In the genomic region with DNA sequence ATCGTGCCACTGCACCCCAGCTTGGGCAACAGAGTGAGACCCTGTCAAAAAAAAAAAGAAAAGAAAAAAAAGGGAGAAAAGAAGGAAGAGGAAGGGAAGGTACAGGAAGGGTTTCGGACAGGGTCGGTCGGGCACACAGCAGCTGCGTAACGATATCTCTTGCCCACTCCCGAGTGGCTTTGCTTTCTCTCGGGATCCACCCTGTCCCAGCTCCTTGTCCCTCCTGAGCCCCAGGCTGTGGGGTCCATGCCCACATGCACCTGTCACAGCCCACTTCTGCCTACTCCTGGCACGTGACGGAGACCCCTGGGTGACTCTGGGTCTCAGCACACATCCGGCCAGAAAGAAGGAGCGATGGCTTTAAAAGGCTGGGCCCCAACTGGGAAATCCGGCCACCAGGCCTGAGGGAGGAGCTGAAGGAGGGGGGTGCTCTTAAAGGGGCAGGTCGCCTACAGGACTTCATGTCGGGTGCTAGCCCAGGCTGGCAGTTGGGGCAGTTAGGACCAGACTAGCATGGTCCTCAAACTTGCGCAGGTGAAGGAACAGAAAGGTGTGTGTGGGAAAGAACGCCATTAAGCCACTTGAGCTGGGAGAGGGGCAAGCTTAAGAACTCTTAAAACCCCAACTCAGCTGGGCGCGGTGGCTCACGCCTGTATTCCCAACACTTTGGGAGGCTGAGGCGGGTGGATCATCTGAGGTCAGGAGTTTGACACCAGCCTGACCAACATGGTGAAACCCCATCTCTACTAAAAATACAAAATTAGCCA, we compare ENCODE assay signal across 1 cellular context.
TF ChIP-seq lines count a peak whose summit lies in the region.

A gene with protein sequence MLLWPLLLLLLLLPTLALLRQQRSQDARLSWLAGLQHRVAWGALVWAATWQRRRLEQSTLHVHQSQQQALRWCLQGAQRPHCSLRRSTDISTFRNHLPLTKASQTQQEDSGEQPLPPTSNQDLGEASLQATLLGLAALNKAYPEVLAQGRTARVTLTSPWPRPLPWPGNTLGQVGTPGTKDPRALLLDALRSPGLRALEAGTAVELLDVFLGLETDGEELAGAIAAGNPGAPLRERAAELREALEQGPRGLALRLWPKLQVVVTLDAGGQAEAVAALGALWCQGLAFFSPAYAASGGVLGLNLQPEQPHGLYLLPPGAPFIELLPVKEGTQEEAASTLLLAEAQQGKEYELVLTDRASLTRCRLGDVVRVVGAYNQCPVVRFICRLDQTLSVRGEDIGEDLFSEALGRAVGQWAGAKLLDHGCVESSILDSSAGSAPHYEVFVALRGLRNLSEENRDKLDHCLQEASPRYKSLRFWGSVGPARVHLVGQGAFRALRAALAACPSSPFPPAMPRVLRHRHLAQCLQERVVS (minus strand): TSS at position 362 of the 767 bp plus-strand sequence. CDS start 913 bp downstream, outside the sequence.

TF ChIP-seq in HCT116, 20 proteins besides CTCF, POLR2A, EP300 and RAD21 (continued from another document):
- TF ChIP-seq, protein P1, sequence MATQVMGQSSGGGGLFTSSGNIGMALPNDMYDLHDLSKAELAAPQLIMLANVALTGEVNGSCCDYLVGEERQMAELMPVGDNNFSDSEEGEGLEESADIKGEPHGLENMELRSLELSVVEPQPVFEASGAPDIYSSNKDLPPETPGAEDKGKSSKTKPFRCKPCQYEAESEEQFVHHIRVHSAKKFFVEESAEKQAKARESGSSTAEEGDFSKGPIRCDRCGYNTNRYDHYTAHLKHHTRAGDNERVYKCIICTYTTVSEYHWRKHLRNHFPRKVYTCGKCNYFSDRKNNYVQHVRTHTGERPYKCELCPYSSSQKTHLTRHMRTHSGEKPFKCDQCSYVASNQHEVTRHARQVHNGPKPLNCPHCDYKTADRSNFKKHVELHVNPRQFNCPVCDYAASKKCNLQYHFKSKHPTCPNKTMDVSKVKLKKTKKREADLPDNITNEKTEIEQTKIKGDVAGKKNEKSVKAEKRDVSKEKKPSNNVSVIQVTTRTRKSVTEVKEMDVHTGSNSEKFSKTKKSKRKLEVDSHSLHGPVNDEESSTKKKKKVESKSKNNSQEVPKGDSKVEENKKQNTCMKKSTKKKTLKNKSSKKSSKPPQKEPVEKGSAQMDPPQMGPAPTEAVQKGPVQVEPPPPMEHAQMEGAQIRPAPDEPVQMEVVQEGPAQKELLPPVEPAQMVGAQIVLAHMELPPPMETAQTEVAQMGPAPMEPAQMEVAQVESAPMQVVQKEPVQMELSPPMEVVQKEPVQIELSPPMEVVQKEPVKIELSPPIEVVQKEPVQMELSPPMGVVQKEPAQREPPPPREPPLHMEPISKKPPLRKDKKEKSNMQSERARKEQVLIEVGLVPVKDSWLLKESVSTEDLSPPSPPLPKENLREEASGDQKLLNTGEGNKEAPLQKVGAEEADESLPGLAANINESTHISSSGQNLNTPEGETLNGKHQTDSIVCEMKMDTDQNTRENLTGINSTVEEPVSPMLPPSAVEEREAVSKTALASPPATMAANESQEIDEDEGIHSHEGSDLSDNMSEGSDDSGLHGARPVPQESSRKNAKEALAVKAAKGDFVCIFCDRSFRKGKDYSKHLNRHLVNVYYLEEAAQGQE (IDR thresholded peaks at IDR 0.05; ENCODE audit: low read depth): no peak
- no peak for TF ChIP-seq FOSL1 (IDR thresholded peaks at IDR 0.05; ENCODE audit: low read depth)
- no peak for TF ChIP-seq EZH2phosphoT487 (IDR thresholded peaks at IDR 0.05; ENCODE audit: borderline replicate concordance)
- no peak for TF ChIP-seq EZH2 (IDR thresholded peaks at IDR 0.05)
- no peak for TF ChIP-seq ZNF274 (IDR thresholded peaks at IDR 0.05; ENCODE audit: low read depth, low read length)
- TF ChIP-seq CEBPB (IDR thresholded peaks at IDR 0.05; ENCODE audit: low read depth): no peak
- no peak for TF ChIP-seq EGR1 (IDR thresholded peaks at IDR 0.05; ENCODE audit: low read depth)
- TF ChIP-seq YY1 (IDR thresholded peaks at IDR 0.05; ENCODE audit: extremely low read depth, insufficient replicate concordance, low read depth, low read length): peak; percentile 71
- TF ChIP-seq CBX3 (IDR thresholded peaks at IDR 0.05; ENCODE audit: low read depth): no peak
- no peak for TF ChIP-seq TCF7L2 (IDR thresholded peaks at IDR 0.05; ENCODE audit: borderline replicate concordance, extremely low read depth, insufficient read depth, insufficient read length)
